Comparison of ENCODE assay signal across 1 cellular context in the genomic region with DNA sequence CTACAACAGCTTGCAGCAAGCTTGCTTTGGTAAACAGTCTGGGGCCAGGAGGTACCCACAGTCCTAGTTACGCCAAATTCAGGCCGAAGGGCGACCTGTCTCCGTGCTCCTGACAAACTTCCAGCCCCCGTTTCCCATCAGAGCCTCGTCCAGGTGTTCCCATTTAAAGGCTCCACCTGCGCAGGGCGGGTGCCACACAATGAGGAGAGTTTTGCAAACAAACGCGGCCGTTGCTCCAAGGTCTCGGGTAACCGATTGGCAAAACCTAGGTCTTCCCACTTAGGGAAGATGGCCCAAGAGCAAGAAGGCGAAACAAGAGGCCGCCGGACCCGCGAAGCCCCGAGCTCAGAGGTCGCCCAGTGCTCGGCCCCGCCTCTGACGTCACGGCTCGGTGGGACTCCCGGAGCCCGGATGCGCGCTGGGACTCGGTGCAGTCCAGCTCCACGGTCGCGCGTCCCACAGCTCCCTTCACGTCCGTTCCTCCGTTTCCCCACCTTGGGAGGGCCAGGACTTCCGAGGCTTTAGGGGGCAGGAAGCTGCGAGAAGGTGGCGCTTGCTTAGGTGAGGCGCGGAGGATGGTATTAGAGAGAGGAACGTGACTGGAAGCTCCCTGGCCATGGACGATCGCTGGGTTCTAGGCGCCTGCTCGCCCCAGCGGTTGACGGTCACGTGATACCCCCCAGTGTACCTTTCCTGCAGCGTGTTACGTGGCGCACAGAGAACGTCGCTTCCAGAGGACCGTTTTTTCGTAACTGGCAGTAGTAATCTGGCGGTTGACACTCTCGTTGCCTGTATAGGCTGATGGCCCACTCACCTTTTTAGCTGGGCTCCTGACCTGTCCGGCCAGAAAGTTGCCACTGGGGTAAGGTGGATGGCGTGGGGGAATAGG.
TF ChIP-seq lines count a peak whose summit lies in the region.

No MANE protein-coding gene starts in this region.

TF ChIP-seq in HepG2, 621 proteins besides CTCF, POLR2A, EP300 and RAD21 (continued from another document and continues in another):
- TF ChIP-seq, protein P1, sequence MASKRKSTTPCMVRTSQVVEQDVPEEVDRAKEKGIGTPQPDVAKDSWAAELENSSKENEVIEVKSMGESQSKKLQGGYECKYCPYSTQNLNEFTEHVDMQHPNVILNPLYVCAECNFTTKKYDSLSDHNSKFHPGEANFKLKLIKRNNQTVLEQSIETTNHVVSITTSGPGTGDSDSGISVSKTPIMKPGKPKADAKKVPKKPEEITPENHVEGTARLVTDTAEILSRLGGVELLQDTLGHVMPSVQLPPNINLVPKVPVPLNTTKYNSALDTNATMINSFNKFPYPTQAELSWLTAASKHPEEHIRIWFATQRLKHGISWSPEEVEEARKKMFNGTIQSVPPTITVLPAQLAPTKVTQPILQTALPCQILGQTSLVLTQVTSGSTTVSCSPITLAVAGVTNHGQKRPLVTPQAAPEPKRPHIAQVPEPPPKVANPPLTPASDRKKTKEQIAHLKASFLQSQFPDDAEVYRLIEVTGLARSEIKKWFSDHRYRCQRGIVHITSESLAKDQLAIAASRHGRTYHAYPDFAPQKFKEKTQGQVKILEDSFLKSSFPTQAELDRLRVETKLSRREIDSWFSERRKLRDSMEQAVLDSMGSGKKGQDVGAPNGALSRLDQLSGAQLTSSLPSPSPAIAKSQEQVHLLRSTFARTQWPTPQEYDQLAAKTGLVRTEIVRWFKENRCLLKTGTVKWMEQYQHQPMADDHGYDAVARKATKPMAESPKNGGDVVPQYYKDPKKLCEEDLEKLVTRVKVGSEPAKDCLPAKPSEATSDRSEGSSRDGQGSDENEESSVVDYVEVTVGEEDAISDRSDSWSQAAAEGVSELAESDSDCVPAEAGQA (IDR thresholded peaks at IDR 0.05; ENCODE audit: low read depth), result peak; percentile 81; the same call in 1 of the 2 replicates
- TF ChIP-seq, protein P1 (CRISPR knock-in tag; IDR thresholded peaks at IDR 0.05; ENCODE audit: borderline replicate concordance), result no peak
- no peak for TF ChIP-seq BRCA1 (CRISPR knock-in tag; IDR thresholded peaks at IDR 0.05)
- TF ChIP-seq, protein P2, sequence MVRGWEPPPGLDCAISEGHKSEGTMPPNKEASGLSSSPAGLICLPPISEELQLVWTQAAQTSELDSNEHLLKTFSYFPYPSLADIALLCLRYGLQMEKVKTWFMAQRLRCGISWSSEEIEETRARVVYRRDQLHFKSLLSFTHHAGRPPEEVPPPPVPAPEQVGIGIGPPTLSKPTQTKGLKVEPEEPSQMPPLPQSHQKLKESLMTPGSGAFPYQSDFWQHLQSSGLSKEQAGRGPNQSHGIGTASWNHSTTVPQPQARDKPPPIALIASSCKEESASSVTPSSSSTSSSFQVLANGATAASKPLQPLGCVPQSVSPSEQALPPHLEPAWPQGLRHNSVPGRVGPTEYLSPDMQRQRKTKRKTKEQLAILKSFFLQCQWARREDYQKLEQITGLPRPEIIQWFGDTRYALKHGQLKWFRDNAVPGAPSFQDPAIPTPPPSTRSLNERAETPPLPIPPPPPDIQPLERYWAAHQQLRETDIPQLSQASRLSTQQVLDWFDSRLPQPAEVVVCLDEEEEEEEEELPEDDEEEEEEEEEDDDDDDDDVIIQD (CRISPR knock-in tag; IDR thresholded peaks at IDR 0.05; ENCODE audit: low read depth), result no peak
- peak; percentile 76 for TF ChIP-seq BRD4 (CRISPR knock-in tag; IDR thresholded peaks at IDR 0.05)
- no peak for TF ChIP-seq ZNF605 (CRISPR knock-in tag; IDR thresholded peaks at IDR 0.05)
- TF ChIP-seq, protein P3, sequence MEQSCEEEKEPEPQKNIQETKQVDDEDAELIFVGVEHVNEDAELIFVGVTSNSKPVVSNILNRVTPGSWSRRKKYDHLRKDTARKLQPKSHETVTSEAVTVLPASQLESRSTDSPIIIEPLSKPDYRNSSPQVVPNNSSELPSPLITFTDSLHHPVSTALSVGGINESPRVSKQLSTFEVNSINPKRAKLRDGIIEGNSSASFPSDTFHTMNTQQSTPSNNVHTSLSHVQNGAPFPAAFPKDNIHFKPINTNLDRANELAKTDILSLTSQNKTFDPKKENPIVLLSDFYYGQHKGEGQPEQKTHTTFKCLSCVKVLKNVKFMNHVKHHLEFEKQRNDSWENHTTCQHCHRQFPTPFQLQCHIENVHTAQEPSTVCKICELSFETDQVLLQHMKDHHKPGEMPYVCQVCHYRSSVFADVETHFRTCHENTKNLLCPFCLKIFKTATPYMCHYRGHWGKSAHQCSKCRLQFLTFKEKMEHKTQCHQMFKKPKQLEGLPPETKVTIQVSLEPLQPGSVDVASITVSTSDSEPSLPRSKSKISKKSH (CRISPR knock-in tag; IDR thresholded peaks at IDR 0.05; ENCODE audit: borderline replicate concordance), result no peak
- TF ChIP-seq JUNB (CRISPR knock-in tag; IDR thresholded peaks at IDR 0.05; ENCODE audit: borderline replicate concordance), result peak; percentile 26; the same call in 1 of the 2 replicates
- TF ChIP-seq ZBTB3 (CRISPR knock-in tag; IDR thresholded peaks at IDR 0.05; ENCODE audit: borderline replicate concordance, low read depth), result no peak
- TF ChIP-seq, protein P4, sequence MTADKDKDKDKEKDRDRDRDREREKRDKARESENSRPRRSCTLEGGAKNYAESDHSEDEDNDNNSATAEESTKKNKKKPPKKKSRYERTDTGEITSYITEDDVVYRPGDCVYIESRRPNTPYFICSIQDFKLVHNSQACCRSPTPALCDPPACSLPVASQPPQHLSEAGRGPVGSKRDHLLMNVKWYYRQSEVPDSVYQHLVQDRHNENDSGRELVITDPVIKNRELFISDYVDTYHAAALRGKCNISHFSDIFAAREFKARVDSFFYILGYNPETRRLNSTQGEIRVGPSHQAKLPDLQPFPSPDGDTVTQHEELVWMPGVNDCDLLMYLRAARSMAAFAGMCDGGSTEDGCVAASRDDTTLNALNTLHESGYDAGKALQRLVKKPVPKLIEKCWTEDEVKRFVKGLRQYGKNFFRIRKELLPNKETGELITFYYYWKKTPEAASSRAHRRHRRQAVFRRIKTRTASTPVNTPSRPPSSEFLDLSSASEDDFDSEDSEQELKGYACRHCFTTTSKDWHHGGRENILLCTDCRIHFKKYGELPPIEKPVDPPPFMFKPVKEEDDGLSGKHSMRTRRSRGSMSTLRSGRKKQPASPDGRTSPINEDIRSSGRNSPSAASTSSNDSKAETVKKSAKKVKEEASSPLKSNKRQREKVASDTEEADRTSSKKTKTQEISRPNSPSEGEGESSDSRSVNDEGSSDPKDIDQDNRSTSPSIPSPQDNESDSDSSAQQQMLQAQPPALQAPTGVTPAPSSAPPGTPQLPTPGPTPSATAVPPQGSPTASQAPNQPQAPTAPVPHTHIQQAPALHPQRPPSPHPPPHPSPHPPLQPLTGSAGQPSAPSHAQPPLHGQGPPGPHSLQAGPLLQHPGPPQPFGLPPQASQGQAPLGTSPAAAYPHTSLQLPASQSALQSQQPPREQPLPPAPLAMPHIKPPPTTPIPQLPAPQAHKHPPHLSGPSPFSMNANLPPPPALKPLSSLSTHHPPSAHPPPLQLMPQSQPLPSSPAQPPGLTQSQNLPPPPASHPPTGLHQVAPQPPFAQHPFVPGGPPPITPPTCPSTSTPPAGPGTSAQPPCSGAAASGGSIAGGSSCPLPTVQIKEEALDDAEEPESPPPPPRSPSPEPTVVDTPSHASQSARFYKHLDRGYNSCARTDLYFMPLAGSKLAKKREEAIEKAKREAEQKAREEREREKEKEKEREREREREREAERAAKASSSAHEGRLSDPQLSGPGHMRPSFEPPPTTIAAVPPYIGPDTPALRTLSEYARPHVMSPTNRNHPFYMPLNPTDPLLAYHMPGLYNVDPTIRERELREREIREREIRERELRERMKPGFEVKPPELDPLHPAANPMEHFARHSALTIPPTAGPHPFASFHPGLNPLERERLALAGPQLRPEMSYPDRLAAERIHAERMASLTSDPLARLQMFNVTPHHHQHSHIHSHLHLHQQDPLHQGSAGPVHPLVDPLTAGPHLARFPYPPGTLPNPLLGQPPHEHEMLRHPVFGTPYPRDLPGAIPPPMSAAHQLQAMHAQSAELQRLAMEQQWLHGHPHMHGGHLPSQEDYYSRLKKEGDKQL (CRISPR knock-in tag; IDR thresholded peaks at IDR 0.05; ENCODE audit: low read depth), result no peak; the same call in 1 of the 2 replicates
- peak; percentile 79; the same call in 1 of the 2 replicates for TF ChIP-seq ZNF589 (CRISPR knock-in tag; conservative IDR thresholded peaks at IDR 0.05)
- no peak for TF ChIP-seq PRPF4 (IDR thresholded peaks at IDR 0.05; ENCODE audit: low read depth, low read length, poor library complexity, severe bottlenecking)
- no peak for TF ChIP-seq ZNF44 (CRISPR knock-in tag; IDR thresholded peaks at IDR 0.05)
- peak; percentile 82 for TF ChIP-seq MXD4 (CRISPR knock-in tag; IDR thresholded peaks at IDR 0.05)
- TF ChIP-seq MXI1 (IDR thresholded peaks at IDR 0.05; ENCODE audit: borderline replicate concordance, low read depth, low read length), result peak; percentile 46; the same call in 1 of the 3 replicates
- TF ChIP-seq, protein P5, sequence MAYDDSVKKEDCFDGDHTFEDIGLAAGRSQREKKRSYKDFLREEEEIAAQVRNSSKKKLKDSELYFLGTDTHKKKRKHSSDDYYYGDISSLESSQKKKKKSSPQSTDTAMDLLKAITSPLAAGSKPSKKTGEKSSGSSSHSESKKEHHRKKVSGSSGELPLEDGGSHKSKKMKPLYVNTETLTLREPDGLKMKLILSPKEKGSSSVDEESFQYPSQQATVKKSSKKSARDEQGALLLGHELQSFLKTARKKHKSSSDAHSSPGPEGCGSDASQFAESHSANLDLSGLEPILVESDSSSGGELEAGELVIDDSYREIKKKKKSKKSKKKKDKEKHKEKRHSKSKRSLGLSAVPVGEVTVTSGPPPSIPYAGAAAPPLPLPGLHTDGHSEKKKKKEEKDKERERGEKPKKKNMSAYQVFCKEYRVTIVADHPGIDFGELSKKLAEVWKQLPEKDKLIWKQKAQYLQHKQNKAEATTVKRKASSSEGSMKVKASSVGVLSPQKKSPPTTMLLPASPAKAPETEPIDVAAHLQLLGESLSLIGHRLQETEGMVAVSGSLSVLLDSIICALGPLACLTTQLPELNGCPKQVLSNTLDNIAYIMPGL (CRISPR knock-in tag; IDR thresholded peaks at IDR 0.05; ENCODE audit: borderline replicate concordance in 1 of 2, low read depth in 1 of 2), result peak; percentile 59 to 65; a peak in 3 of 4 replicates
- no peak for TF ChIP-seq PAX8 (CRISPR knock-in tag; IDR thresholded peaks at IDR 0.05; ENCODE audit: borderline replicate concordance)
- peak; percentile 80 for TF ChIP-seq ARHGAP35 (CRISPR knock-in tag; IDR thresholded peaks at IDR 0.05; ENCODE audit: borderline replicate concordance)
- TF ChIP-seq, protein P6, sequence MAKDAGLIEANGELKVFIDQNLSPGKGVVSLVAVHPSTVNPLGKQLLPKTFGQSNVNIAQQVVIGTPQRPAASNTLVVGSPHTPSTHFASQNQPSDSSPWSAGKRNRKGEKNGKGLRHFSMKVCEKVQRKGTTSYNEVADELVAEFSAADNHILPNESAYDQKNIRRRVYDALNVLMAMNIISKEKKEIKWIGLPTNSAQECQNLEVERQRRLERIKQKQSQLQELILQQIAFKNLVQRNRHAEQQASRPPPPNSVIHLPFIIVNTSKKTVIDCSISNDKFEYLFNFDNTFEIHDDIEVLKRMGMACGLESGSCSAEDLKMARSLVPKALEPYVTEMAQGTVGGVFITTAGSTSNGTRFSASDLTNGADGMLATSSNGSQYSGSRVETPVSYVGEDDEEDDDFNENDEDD (CRISPR knock-in tag; IDR thresholded peaks at IDR 0.05; ENCODE audit: borderline replicate concordance), result peak; percentile 28; the same call in 1 of the 2 replicates
- TF ChIP-seq ZBTB7B (CRISPR knock-in tag; IDR thresholded peaks at IDR 0.05), result peak; percentile 74
- TF ChIP-seq, protein P7, sequence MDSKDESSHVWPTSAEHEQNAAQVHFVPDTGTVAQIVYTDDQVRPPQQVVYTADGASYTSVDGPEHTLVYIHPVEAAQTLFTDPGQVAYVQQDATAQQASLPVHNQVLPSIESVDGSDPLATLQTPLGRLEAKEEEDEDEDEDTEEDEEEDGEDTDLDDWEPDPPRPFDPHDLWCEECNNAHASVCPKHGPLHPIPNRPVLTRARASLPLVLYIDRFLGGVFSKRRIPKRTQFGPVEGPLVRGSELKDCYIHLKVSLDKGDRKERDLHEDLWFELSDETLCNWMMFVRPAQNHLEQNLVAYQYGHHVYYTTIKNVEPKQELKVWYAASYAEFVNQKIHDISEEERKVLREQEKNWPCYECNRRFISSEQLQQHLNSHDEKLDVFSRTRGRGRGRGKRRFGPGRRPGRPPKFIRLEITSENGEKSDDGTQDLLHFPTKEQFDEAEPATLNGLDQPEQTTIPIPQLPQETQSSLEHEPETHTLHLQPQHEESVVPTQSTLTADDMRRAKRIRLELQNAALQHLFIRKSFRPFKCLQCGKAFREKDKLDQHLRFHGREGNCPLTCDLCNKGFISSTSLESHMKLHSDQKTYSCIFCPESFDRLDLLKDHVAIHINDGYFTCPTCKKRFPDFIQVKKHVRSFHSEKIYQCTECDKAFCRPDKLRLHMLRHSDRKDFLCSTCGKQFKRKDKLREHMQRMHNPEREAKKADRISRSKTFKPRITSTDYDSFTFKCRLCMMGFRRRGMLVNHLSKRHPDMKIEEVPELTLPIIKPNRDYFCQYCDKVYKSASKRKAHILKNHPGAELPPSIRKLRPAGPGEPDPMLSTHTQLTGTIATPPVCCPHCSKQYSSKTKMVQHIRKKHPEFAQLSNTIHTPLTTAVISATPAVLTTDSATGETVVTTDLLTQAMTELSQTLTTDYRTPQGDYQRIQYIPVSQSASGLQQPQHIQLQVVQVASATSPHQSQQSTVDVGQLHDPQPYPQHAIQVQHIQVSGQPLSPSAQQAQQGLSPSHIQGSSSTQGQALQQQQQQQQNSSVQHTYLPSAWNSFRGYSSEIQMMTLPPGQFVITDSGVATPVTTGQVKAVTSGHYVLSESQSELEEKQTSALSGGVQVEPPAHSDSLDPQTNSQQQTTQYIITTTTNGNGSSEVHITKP (CRISPR knock-in tag; IDR thresholded peaks at IDR 0.05; ENCODE audit: low read depth), result no peak
